ENCODE assay signal across 26 cellular contexts in genomic region chr11:114049050-114049449, GRCh38.
"Had no signal": no experiment of that assay in that cellular context is flagged by ENCODE, and none has a peak within 500 bp of the region (broad histone marks: within the 10 kb centered on the region; RNA-seq: fewer than 3 reads in every experiment).

No MANE protein-coding gene starts in this region.

- ATAC-seq: activated CD4-positive, alpha-beta T cell treated with anti-CD3 and anti-CD28 coated beads for 36 hours; activated CD8-positive, alpha-beta T cell treated with anti-CD3 and anti-CD28 coated beads, Interleukin-2, amount 10 ng/mL, durations not matched to agents 7 days and 5 days; activated naive CD4-positive, alpha-beta T cell treated with anti-CD3 and anti-CD28 coated beads, Interleukin-2, amount 50 U/mL, for 72 hours; activated T-cell treated with anti-CD3 and anti-CD28 coated beads, Interleukin-2, amount 50 U/mL, for 72 hours; esophagus mucosa; natural killer cell treated with Interleukin-12 subunit alpha and Interleukin-12 subunit beta and Interleukin-15 and Interleukin-18, amount 100 ng/mL, for 72 hours; pancreas; right cardiac atrium; upper lobe of right lung had no signal

- H3K27me3 ChIP-seq: pancreas, spleen, suprapubic skin, tibial artery, upper lobe of right lung had no signal

- H3K4me1 ChIP-seq: pancreas, suprapubic skin, upper lobe of right lung had no signal

- H3K9me3 ChIP-seq: mucosa of descending colon, pancreas, spleen, suprapubic skin, tibial artery, upper lobe of right lung had no signal

- DNase-seq: activated CD4-positive, alpha-beta T cell treated with anti-CD3 and anti-CD28 coated beads for 36 hours; activated CD4-positive, CD25-positive, alpha-beta regulatory T cell; activated CD8-positive, alpha-beta T cell treated with anti-CD3 and anti-CD28 coated beads, Interleukin-2, amount 10 ng/mL, durations not matched to agents 7 days and 5 days; activated naive CD4-positive, alpha-beta T cell; activated T-cell treated with anti-CD3 and anti-CD28 coated beads for 4 hours; activated T-cell treated with anti-CD3 and anti-CD28 coated beads, Interleukin-2, amount 50 U/mL, for 72 hours; cerebellar nuclear complex; foreskin fibroblast; head of caudate nucleus; hippocampal formation; kidney glomerular epithelial cell; left ventricle myocardium inferior; mucosa of descending colon; nucleus accumbens; right cardiac atrium; spleen; stimulated activated naive CD4-positive, alpha-beta T cell; tibial artery; upper lobe of right lung had no signal

- H3K27ac ChIP-seq: coronary artery, left ventricle myocardium inferior, pancreas, spleen, suprapubic skin, tibial artery, upper lobe of right lung had no signal

- H3K36me3 ChIP-seq: left ventricle myocardium inferior, pancreas, spleen, suprapubic skin, tibial artery, upper lobe of right lung had no signal

- FAIRE-seq: pancreas had no signal

- H3K4me3 ChIP-seq: coronary artery, left ventricle myocardium inferior, lung, mucosa of descending colon, pancreas, spleen, suprapubic skin, tibial artery, upper lobe of right lung had no signal
